In the genomic region with DNA sequence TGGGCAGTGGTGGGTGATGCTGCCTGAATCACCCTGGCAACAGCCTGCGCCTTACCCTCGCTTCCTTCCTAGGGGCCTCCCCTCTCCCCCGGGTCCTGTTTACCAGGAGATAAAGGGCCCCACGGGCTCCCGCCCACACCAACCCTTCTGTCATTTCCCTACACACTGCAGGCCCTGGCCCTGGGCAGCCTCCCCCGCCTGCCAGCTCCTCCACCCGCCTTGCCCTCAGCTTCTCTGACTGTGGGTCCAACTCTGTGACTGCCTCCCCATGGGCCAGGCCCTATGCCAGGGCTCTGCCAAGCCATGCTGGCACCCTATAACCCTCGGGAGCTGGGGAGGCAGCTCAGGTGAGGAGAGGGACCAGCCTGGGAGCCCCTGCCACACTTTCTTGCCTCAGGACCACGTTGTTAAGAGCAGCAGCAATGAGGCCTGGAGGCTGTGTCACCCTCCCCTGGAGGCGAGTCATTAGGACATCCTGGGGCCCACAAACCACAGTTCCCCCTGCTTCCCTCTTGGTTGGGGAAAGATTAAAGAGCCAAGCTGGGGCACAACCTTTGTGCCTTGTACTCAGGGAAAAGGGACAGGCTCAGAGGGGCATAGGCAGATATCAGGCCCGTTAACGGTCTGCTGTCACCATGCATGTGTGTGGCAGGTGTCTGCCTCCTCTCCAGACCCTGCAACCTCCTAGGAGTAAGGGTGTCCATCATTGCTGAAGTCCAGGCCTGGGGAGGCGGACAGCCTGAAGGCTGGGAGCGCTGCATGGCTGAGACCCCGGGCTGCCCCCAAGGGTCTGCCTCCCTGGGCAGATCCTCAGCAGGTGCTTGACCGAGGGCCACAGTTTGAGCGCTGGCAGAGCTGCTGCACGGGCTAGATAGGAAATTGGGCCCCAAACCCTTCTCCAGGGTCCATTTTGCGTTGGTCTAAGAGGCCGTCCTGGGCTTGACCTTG, we compare ENCODE assay signal across 8 cellular contexts. TPM values are rescaled to one million over a fixed set of nuclear protein-coding genes. Genes with fewer than 3 reads are reported as not detected.
DNase-seq lines count a peak whose midpoint lies in the region; ATAC-seq, FAIRE-seq and TF ChIP-seq lines count a peak whose summit lies in the region.

No MANE protein-coding gene starts in this region.

- H3K9me1 ChIP-seq in keratinocyte (ENCODE audit: control insufficient read depth, extremely low read depth, insufficient read depth, low read length) = no peaks in the 10 kb centered on the region

- H3K9me3 ChIP-seq in keratinocyte (ENCODE audit: control insufficient read depth, low read depth, low read length) = no peaks in the 10 kb centered on the region

- H4K20me1 ChIP-seq in keratinocyte (ENCODE audit: control insufficient read depth, extremely low read depth, insufficient read depth, low read length) = peaks cover 6% of the 10 kb centered on the region

- peak overlapping the region; percentile 24 for H3K27ac Mint-ChIP-seq in activated B cell treated with CpG ODN at 0.5 μM for 24 hours

- peaks cover 20% of the 10 kb centered on the region for H3K4me1 ChIP-seq in keratinocyte (ENCODE audit: control insufficient read depth, extremely low read depth, insufficient read depth, low read length)

- no peak for FAIRE-seq in keratinocyte (lab: Jason Lieb, UNC)
- no peak for FAIRE-seq in GM12892 (lab: Jason Lieb, UNC)

- H3K36me3 ChIP-seq in keratinocyte (ENCODE audit: control insufficient read depth in 2 of 2, extremely low read depth in 1 of 2, insufficient read depth in 2 of 2, low read length in 2 of 2) = peaks cover 9 to 24% of the 10 kb centered on the region in 2 experiments

- POLR2A ChIA-PET in AG04449 (lab: Yijun Ruan, JAX) (interaction anchor here (0.6 kb wide), 1 partner anchor 17 kb away, joined by 3 read pairs; a partner anchor contains a TSS), activated B cell treated with CpG ODN at 0.5 μM for 24 hours (lab: Charles Lee) (interaction anchor here (0.6 to 3.6 kb wide), 4 partner anchors 8 to 171 kb away, joined by 3 to 56 read pairs (median 3); a partner anchor contains a TSS)

- H3K27ac ChIP-seq in keratinocyte (ENCODE audit: control insufficient read depth, insufficient read depth, low read length) = no peak overlapping the region

- peaks cover 37% of the 10 kb centered on the region for H3K4me1 Mint-ChIP-seq in activated B cell treated with CpG ODN at 0.5 μM for 24 hours

- H3K4me2 ChIP-seq in keratinocyte (ENCODE audit: control insufficient read depth, extremely low read depth, insufficient read depth, low read depth, low read length) = peak overlapping the region; percentile 88

- dilution Hi-C loops in keratinocyte (cut with MboI; ENCODE audit: extremely low pct_ligation_motif_present, low sequenced_read_pairs) = no loop called here

- no peak overlapping the region for H3K9ac ChIP-seq in keratinocyte (ENCODE audit: control insufficient read depth, extremely low read depth, insufficient read depth, low read length)

- peaks cover 33% of the 10 kb centered on the region for H3K79me2 ChIP-seq in keratinocyte (ENCODE audit: control insufficient read depth, insufficient read depth, low read length)

- CTCF ChIA-PET in AG04449 (lab: Yijun Ruan, JAX) (interaction anchor here (1.0 to 3.5 kb wide), 2 partner anchors 8 to 72 kb away, joined by 3 to 29 read pairs; a partner anchor contains a TSS), activated B cell treated with CpG ODN at 0.5 μM for 24 hours (lab: Charles Lee) (interaction anchor here (1.3 to 3.6 kb wide), 3 partner anchors 40 to 170 kb away, joined by 4 to 29 read pairs (median 17); no protein-coding TSS in a partner anchor)

- H3K4me3 ChIP-seq in AG04449 (ENCODE audit: low read depth, low read length) = peak overlapping the region; percentile 72
- peak overlapping the region; percentile 76 for H3K4me3 ChIP-seq in HFF-Myc (replicated peaks; ENCODE audit: low read depth, low read length)
- H3K4me3 ChIP-seq in keratinocyte (ENCODE audit: control insufficient read depth in 2 of 3, extremely low read depth in 1 of 3, insufficient read depth in 2 of 3, low read depth in 1 of 3, low read length in 3 of 3) = no peak overlapping the region

- H3K9me3 Mint-ChIP-seq in activated B cell treated with CpG ODN at 0.5 μM for 24 hours = no peaks in the 10 kb centered on the region

- intact Hi-C loops in activated B cell treated with CpG ODN at 0.5 μM for 24 hours (cut with micrococcal nuclease) = loop anchor here (2.0 kb wide), 2 partner anchors 33 to 287 kb away; no protein-coding TSS in a partner anchor

- H2AFZ ChIP-seq in keratinocyte (ENCODE audit: control insufficient read depth, low read length) = no peak overlapping the region

- no peak for TF ChIP-seq POLR2A in GM12892 (IDR thresholded peaks at IDR 0.05; ENCODE audit: low read depth, low read length)

- TF ChIP-seq CTCF in AG04449 (IDR thresholded peaks at IDR 0.05; ENCODE audit: insufficient read depth, low read length, missing control alignments) (no peak), HFF-Myc (IDR thresholded peaks at IDR 0.05; ENCODE audit: low read depth, low read length, missing control alignments) (no peak), activated B cell treated with CpG ODN at 0.5 μM for 24 hours (IDR thresholded peaks at IDR 0.05) (no peak), keratinocyte (optimal IDR thresholded peaks at IDR 0.05 in 1 of 3, IDR thresholded peaks at IDR 0.05 in 1 of 3, conservative IDR thresholded peaks at IDR 0.05 in 1 of 3; ENCODE audit: extremely low read depth in 1 of 3, insufficient read depth in 2 of 3, low read length in 3 of 3) (no peak)

- no peaks in the 10 kb centered on the region for H3K27me3 ChIP-seq in keratinocyte (ENCODE audit: control insufficient read depth, extremely low read depth, insufficient read depth, low read length)

- DNase-seq in AG04449 (ENCODE audit: low read depth, low spot score) (no peak), HFF-Myc (ENCODE audit: extremely low read depth, low read depth) (no peak), activated B cell treated with CpG ODN at 0.5 μM for 24 hours (no peak), keratinocyte (ENCODE audit: low read depth, low spot score) (no peak), GM12892 (ENCODE audit: insufficient read length) (no peak)
- DNase-seq in stimulated activated naive CD8-positive, alpha-beta T cell treated with anti-CD3 and anti-CD28 coated beads, Interleukin-15, Interleukin-2, amounts not matched to agents 100 U/mL and 50 U/mL, for 24 hours = peak; percentile 77

- peak; percentile 7 for ATAC-seq in activated B cell treated with CpG ODN at 0.5 μM for 24 hours (ENCODE audit: low read depth)
- ATAC-seq in stimulated activated naive CD8-positive, alpha-beta T cell treated with anti-CD3 and anti-CD28 coated beads, Interleukin-15, Interleukin-2, amounts not matched to agents 100 U/mL and 50 U/mL, for 24 hours = peak; percentile 69
- no peak for ATAC-seq in GM21390 (IDR thresholded peaks at IDR 0.05; ENCODE audit: unreplicated experiment)
- no peak for ATAC-seq in GM19023 (IDR thresholded peaks at IDR 0.05; ENCODE audit: unreplicated experiment)

- peak overlapping the region; percentile 41 for H3K4me3 Mint-ChIP-seq in activated B cell treated with CpG ODN at 0.5 μM for 24 hours

- H3K36me3 Mint-ChIP-seq in activated B cell treated with CpG ODN at 0.5 μM for 24 hours (ENCODE audit: low read depth) = peaks cover 14% of the 10 kb centered on the region

- no peaks in the 10 kb centered on the region for H3K27me3 Mint-ChIP-seq in activated B cell treated with CpG ODN at 0.5 μM for 24 hours

RNA-seq across cellular contexts. Expression of a gene that starts 2.7 kb away (rescaled TPM):
- 73.6 and 85.3 TPM in 2 replicates for total RNA-seq in activated B cell treated with CpG ODN at 0.5 μM for 24 hours
- polyA plus RNA-seq in keratinocyte = 69.8 to 173 TPM (median 89.1 TPM) in 3 replicates
- 177 TPM for polyA plus RNA-seq in keratinocyte (2011; ENCODE audit: low read depth)
- 126 and 152 TPM in 2 replicates for polyA plus RNA-seq in keratinocyte (2011; cell fraction: cytosol; rRNA removed)
- 227 and 261 TPM in 2 replicates for polyA plus RNA-seq in keratinocyte (2011; cell fraction: nucleus; rRNA removed)
- polyA plus RNA-seq in keratinocyte (2012; ENCODE audit: low replicate concordance) = 106 and 109 TPM in 2 replicates
- 108 to 245 TPM (median 131 TPM) in 3 replicates for polyA minus RNA-seq in keratinocyte
- 213 TPM for polyA minus RNA-seq in keratinocyte (2011; cell fraction: cytosol; rRNA and poly(A)+ RNA removed)
- 109 and 127 TPM in 2 replicates for polyA minus RNA-seq in keratinocyte (2011; cell fraction: nucleus; rRNA and poly(A)+ RNA removed)
- 51.3 TPM for polyA plus RNA-seq in GM12892 (2012; ENCODE audit: missing spikeins)

RNA-seq across cellular contexts. Expression of a gene that starts 10.1 kb away (rescaled TPM):
- total RNA-seq in activated B cell treated with CpG ODN at 0.5 μM for 24 hours = 2.6 and 2.7 TPM in 2 replicates
- 0.30 TPM in 1 of 3 replicates, not detected in the others for polyA plus RNA-seq in keratinocyte
- not detected for polyA plus RNA-seq in keratinocyte (2011; ENCODE audit: low read depth)
- 0.27 TPM in 1 of 2 replicates, not detected in the other for polyA plus RNA-seq in keratinocyte (2011; cell fraction: cytosol; rRNA removed)
- polyA plus RNA-seq in keratinocyte (2011; cell fraction: nucleus; rRNA removed) = not detected in 2 replicates
- polyA plus RNA-seq in keratinocyte (2012; ENCODE audit: low replicate concordance) = 0.32 and 0.61 TPM in 2 replicates
- polyA minus RNA-seq in keratinocyte = not detected in 3 replicates
- not detected for polyA minus RNA-seq in keratinocyte (2011; cell fraction: cytosol; rRNA and poly(A)+ RNA removed)
- not detected in 2 replicates for polyA minus RNA-seq in keratinocyte (2011; cell fraction: nucleus; rRNA and poly(A)+ RNA removed)
- not detected for polyA plus RNA-seq in GM12892 (2012; ENCODE audit: missing spikeins)

RNA-seq across cellular contexts. Expression of a gene that starts 16.8 kb away (rescaled TPM):
- total RNA-seq in activated B cell treated with CpG ODN at 0.5 μM for 24 hours = 243 and 252 TPM in 2 replicates
- 75.7 to 170 TPM (median 116 TPM) in 3 replicates for polyA plus RNA-seq in keratinocyte
- 213 TPM for polyA plus RNA-seq in keratinocyte (2011; ENCODE audit: low read depth)
- polyA plus RNA-seq in keratinocyte (2011; cell fraction: cytosol; rRNA removed) = 114 and 159 TPM in 2 replicates
- 252 and 279 TPM in 2 replicates for polyA plus RNA-seq in keratinocyte (2011; cell fraction: nucleus; rRNA removed)
- polyA plus RNA-seq in keratinocyte (2012; ENCODE audit: low replicate concordance) = 242 and 584 TPM in 2 replicates
- 75.7 to 129 TPM (median 109 TPM) in 3 replicates for polyA minus RNA-seq in keratinocyte
- polyA minus RNA-seq in keratinocyte (2011; cell fraction: cytosol; rRNA and poly(A)+ RNA removed) = 346 TPM
- 576 and 665 TPM in 2 replicates for polyA minus RNA-seq in keratinocyte (2011; cell fraction: nucleus; rRNA and poly(A)+ RNA removed)
- 58.6 TPM for polyA plus RNA-seq in GM12892 (2012; ENCODE audit: missing spikeins)

RNA-seq across cellular contexts. Expression of a gene that starts 54.7 kb away (rescaled TPM):
- total RNA-seq in activated B cell treated with CpG ODN at 0.5 μM for 24 hours = 54.6 and 70.0 TPM in 2 replicates
- polyA plus RNA-seq in keratinocyte = 12.3 to 19.9 TPM (median 14.9 TPM) in 3 replicates
- 10.0 TPM for polyA plus RNA-seq in keratinocyte (2011; ENCODE audit: low read depth)
- 5.1 and 5.7 TPM in 2 replicates for polyA plus RNA-seq in keratinocyte (2011; cell fraction: cytosol; rRNA removed)
- 97.9 and 116 TPM in 2 replicates for polyA plus RNA-seq in keratinocyte (2011; cell fraction: nucleus; rRNA removed)
- 10.0 and 27.9 TPM in 2 replicates for polyA plus RNA-seq in keratinocyte (2012; ENCODE audit: low replicate concordance)
- polyA minus RNA-seq in keratinocyte = 7.6 to 12.9 TPM (median 12.3 TPM) in 3 replicates
- polyA minus RNA-seq in keratinocyte (2011; cell fraction: cytosol; rRNA and poly(A)+ RNA removed) = 3.3 TPM
- polyA minus RNA-seq in keratinocyte (2011; cell fraction: nucleus; rRNA and poly(A)+ RNA removed) = 9.5 and 21.6 TPM in 2 replicates
- polyA plus RNA-seq in GM12892 (2012; ENCODE audit: missing spikeins) = 23.3 TPM

Comparison
In these comparisons a context has a peak if more than half of its experiments do, and no peak if none do; other contexts are left out.
1. H3K4me3 ChIP-seq: peak in AG04449 (single experiment) and HFF-Myc (single experiment); none in keratinocyte (0 of 3).
2. ATAC-seq: peak in activated B cell treated with CpG ODN at 0.5 μM for 24 hours (single experiment) and stimulated activated naive CD8-positive, alpha-beta T cell treated with anti-CD3 and anti-CD28 coated beads, Interleukin-15, Interleukin-2, amounts not matched to agents 100 U/mL and 50 U/mL, for 24 hours (single experiment); none in GM21390 (single experiment) and GM19023 (single experiment).